ENCODE assay signal across 1 cellular context in the genomic region with DNA sequence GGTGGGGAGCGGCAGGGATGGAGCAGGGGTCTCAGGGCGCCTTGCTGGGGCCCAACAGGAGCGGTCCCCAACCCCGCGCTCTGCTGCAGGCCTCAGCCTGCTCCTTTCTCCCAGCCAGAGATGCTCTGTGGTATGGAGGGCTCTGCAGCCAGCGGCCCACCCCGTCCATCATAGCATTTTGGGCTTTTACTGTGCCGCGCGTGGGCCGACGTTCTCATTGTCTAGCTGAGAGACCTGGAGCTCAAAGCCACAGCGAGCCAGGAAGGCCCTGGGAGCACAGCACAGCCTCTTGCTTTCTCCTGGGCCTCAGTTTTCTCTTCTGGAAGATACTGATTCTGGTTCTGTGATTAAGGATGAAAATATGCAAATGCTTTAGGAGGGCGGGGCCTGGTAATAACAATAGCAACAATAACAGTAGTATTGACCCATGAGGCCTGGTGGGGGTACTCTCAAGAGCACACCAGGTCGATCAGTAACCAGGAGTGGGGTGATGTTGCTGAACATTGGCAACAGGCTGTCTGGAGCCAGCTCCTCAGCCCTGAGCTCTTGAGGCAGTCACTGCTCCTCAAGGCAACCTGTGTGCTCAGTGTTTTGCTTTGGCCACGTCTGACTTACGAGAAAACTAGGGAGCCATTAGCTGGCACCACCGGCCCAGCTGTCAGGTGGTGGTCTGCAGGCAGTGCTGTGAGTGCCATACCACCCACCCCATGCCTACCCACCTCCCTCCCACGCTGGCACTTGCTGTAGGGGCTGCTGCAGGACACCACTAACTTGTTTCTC.
TF ChIP-seq lines count a peak whose summit lies in the region.

No MANE protein-coding gene starts in this region.

TF ChIP-seq in A549, 52 proteins besides CTCF, POLR2A, EP300 and RAD21 (continued from another document):
- TF ChIP-seq, protein P1, sequence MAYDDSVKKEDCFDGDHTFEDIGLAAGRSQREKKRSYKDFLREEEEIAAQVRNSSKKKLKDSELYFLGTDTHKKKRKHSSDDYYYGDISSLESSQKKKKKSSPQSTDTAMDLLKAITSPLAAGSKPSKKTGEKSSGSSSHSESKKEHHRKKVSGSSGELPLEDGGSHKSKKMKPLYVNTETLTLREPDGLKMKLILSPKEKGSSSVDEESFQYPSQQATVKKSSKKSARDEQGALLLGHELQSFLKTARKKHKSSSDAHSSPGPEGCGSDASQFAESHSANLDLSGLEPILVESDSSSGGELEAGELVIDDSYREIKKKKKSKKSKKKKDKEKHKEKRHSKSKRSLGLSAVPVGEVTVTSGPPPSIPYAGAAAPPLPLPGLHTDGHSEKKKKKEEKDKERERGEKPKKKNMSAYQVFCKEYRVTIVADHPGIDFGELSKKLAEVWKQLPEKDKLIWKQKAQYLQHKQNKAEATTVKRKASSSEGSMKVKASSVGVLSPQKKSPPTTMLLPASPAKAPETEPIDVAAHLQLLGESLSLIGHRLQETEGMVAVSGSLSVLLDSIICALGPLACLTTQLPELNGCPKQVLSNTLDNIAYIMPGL (CRISPR knock-in tag; IDR thresholded peaks at IDR 0.05; ENCODE audit: borderline replicate concordance): no peak
